Comparison of ENCODE assay signal across 24 cellular contexts in the genomic region with DNA sequence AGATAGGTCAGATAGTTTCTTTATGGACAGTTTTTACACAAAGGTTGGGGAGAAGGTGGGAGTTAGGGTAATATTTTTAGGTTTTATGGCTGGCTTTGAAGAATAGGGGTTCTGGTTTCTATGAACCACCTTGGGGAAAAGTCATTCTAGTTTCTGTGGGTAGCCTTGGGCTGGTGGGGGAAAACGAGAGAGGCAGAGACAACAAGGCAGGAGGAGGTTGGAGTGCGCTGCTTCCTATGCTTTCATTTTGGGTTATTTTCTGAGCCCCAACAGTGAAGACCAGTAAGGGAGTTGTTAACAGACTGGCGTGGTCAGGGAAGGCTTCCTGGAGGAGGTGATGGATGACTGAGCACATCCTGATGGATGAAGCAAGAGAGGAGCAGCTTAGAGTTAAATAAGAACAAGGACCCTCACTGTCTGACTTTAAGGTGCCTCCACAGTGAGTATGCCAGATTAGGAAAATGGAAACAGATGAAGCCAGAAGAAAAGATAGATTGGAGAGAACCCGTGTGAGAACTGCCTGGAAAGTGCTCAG.
"Had no signal": no experiment of that assay in that cellular context is flagged by ENCODE, and none has a peak within 500 bp of the region (broad histone marks: within the 10 kb centered on the region; RNA-seq: fewer than 3 reads in every experiment).

No MANE protein-coding gene starts in this region.

- H3K9ac ChIP-seq: SK-N-SH had no signal

- DNase-seq: KBM-7; MG63; NCI-H1092 treated with DMSO at 0.1 percent for 48 hours; NCI-H1436; NCI-H187; NCI-H2029; NCI-H2081 treated with DMSO at 0.1 percent for 48 hours; NCI-H2171; NCI-H226; NCI-H446; NCI-H510A; NCI-H524 treated with DMSO at 0.1 percent for 48 hours; NCI-H69; NCI-H774; NK-92 treated with Interleukin-12 subunit alpha and Interleukin-12 subunit beta, amount 100 ng/mL, for 24 hours; PC-3; SHP77; SK-N-SH; SW 1271; T-cell had no signal

- H3K9me2 ChIP-seq: SK-N-SH had no signal

- H3K36me3 Mint-ChIP-seq: IgD-negative memory B cell, T-cell had no signal

- H3K36me3 ChIP-seq: MG63 had no signal

- H3K4me3 ChIP-seq: MG63 had no signal

- H3K9me3 ChIP-seq: MG63, SK-N-SH had no signal

- H3K9me3 Mint-ChIP-seq: T-cell had no signal

- H3K4me2 ChIP-seq: SK-N-SH had no signal

- H3K27me3 ChIP-seq: MG63 had no signal

- H3K4me3 Mint-ChIP-seq: IgD-negative memory B cell, T-cell had no signal

- H3K27ac Mint-ChIP-seq: IgD-negative memory B cell, T-cell had no signal

- H3K4me1 Mint-ChIP-seq: T-cell had no signal

- ATAC-seq: Panc1, PC-3, T-cell had no signal

- H3K27ac ChIP-seq: HL-60, RWPE1 had no signal
